In the genomic region with DNA sequence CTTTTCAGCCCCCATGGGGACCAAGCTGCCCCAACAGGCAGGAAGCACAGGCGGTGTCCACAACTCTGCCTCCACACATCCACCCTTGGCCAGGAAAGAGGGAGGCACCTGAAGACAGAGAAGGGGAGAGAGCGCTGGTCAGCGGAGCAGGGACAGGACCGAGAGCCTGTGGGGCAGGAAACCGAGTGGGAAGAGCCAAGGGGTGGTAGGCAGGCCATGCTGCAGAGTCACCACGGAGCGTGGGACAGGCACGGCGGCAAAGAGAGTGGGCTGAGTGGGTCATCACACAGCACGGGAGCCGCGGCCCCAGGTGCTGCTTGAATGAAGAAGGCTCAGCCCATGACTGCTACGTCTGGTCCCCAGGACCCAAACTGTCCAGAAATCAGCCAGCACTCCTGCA, we compare ENCODE assay signal across 18 cellular contexts.
DNase-seq lines count a peak whose midpoint lies in the region; ATAC-seq, FAIRE-seq and TF ChIP-seq lines count a peak whose summit lies in the region.
"Had no signal": no experiment of that assay in that cellular context is flagged by ENCODE, and none has a peak within 500 bp of the region (broad histone marks: within the 10 kb centered on the region; RNA-seq: fewer than 3 reads in every experiment).

No MANE protein-coding gene starts in this region.

- H3K4me3 Mint-ChIP-seq in activated naive CD8-positive, alpha-beta T cell treated with anti-CD3 and anti-CD28 coated beads, Interleukin-2, amount 50 U/mL, for 24 hours: no peak overlapping the region
- H3K4me3 Mint-ChIP-seq: B cell; CD4-positive, CD25-positive, alpha-beta regulatory T cell had no signal

- TF ChIP-seq EP300 in HepG2 (IDR thresholded peaks at IDR 0.05; ENCODE audit: low read depth in 2 of 2, low read length in 2 of 2) (no peak), HepG2 (CRISPR knock-in tag; IDR thresholded peaks at IDR 0.05; ENCODE audit: borderline replicate concordance) (no peak), ovary (IDR thresholded peaks at IDR 0.05) (no peak)

- DNase-seq in HepG2 (ENCODE audit: low spot score): no peak
- DNase-seq in right lobe of liver: no peak
- peak; percentile 5 for DNase-seq in epidermal melanocyte (ENCODE audit: insufficient read length, low spot score)
- no peak for DNase-seq in mesenchymal stem cell
- no peak for DNase-seq in activated naive CD8-positive, alpha-beta T cell treated with anti-CD3 and anti-CD28 coated beads, Interleukin-2, amount 50 U/mL, for 24 hours
- DNase-seq in ovary: no peak
- no peak for DNase-seq in G401 (ENCODE audit: low spot score)
- DNase-seq: C1 segment of cervical spinal cord; Caco-2; CD4-positive, CD25-positive, alpha-beta regulatory T cell; GDM1; GM23248 had no signal

- H3K4me2 ChIP-seq in HepG2 (ENCODE audit: low read depth, low read length) (no peak overlapping the region), mesenchymal stem cell (ENCODE audit: low read length, poor library complexity, severe bottlenecking) (no peak overlapping the region)

- H2AFZ ChIP-seq in HepG2 (ENCODE audit: low read length): no peak overlapping the region
- no peak overlapping the region for H2AFZ ChIP-seq in mesenchymal stem cell (ENCODE audit: low read depth, low read length)
- H2AFZ ChIP-seq: GM23248 had no signal

- in situ Hi-C loops in HepG2 (cut with HindIII; ENCODE audit: extremely low pct_ligation_motif_present, low pct_unique_long_range_greater_than_20kb) (no loop called here), G401 (cut with HindIII; ENCODE audit: low sequenced_read_pairs) (no loop called here)

- no peak overlapping the region for H2BK5ac ChIP-seq in mesenchymal stem cell (ENCODE audit: low read depth, low read length, poor library complexity, severe bottlenecking)

- H3K4me3 ChIP-seq in HepG2 (replicated peaks in 1 of 3; ENCODE audit: insufficient read depth in 1 of 3, low read depth in 2 of 3, low read length in 3 of 3) (no peak overlapping the region), right lobe of liver (no peak overlapping the region), mesenchymal stem cell (ENCODE audit: insufficient read depth in 1 of 2, low read depth in 1 of 2, low read length in 2 of 2) (no peak overlapping the region), ovary (no peak overlapping the region)
- H3K4me3 ChIP-seq: GM23248 had no signal

- H3K36me3 ChIP-seq in HepG2 (replicated peaks in 1 of 2; ENCODE audit: control insufficient read depth in 1 of 2, insufficient read depth in 2 of 2, low read length in 2 of 2) (no peaks in the 10 kb centered on the region; a peak in 1 of 5 replicates), right lobe of liver (no peaks in the 10 kb centered on the region), mesenchymal stem cell (ENCODE audit: control insufficient read depth in 1 of 2, insufficient read depth in 2 of 2, low read depth in 1 of 2, low read length in 2 of 2) (no peaks in the 10 kb centered on the region), ovary (no peaks in the 10 kb centered on the region)

- H3K18ac ChIP-seq in mesenchymal stem cell (ENCODE audit: low read depth in 1 of 2, low read length in 2 of 2): no peak overlapping the region

- no peaks in the 10 kb centered on the region for H3K79me2 ChIP-seq in HepG2 (ENCODE audit: insufficient read depth, low read length)

- no peak for TF ChIP-seq RAD21 in HepG2 (CRISPR knock-in tag; IDR thresholded peaks at IDR 0.05)

- H3K27me3 Mint-ChIP-seq in activated naive CD8-positive, alpha-beta T cell treated with anti-CD3 and anti-CD28 coated beads, Interleukin-2, amount 50 U/mL, for 24 hours: peaks cover 2% of the 10 kb centered on the region

- H3K4me1 ChIP-seq in HepG2 (ENCODE audit: insufficient read depth, low read length): no peaks in the 10 kb centered on the region
- H3K4me1 ChIP-seq in right lobe of liver: no peaks in the 10 kb centered on the region
- H3K4me1 ChIP-seq in mesenchymal stem cell (ENCODE audit: control insufficient read depth, insufficient read depth, low read depth, low read length): no peaks in the 10 kb centered on the region
- no peaks in the 10 kb centered on the region for H3K4me1 ChIP-seq in ovary (ENCODE audit: insufficient read depth)
- H3K4me1 ChIP-seq: Caco-2 had no signal

- no peak overlapping the region for H2AK5ac ChIP-seq in mesenchymal stem cell (ENCODE audit: low read length, severe bottlenecking)

- no peaks in the 10 kb centered on the region for H3K79me1 ChIP-seq in mesenchymal stem cell (replicated peaks; ENCODE audit: low read length, poor library complexity, severe bottlenecking)

- no peaks in the 10 kb centered on the region for H3K4me1 Mint-ChIP-seq in activated naive CD8-positive, alpha-beta T cell treated with anti-CD3 and anti-CD28 coated beads, Interleukin-2, amount 50 U/mL, for 24 hours
- H3K4me1 Mint-ChIP-seq: B cell; CD4-positive, CD25-positive, alpha-beta regulatory T cell had no signal

- CTCF ChIA-PET in HepG2 (lab: Yijun Ruan, JAX; ENCODE audit: low intra/inter-chr PET ratio, low total read pairs): no interaction called here

- H3K27ac Mint-ChIP-seq in activated naive CD8-positive, alpha-beta T cell treated with anti-CD3 and anti-CD28 coated beads, Interleukin-2, amount 50 U/mL, for 24 hours: no peak overlapping the region
- H3K27ac Mint-ChIP-seq: B cell; CD4-positive, CD25-positive, alpha-beta regulatory T cell had no signal

- H4K20me1 ChIP-seq in HepG2 (ENCODE audit: insufficient read depth, low read length): peaks cover 30% of the 10 kb centered on the region

- no peak for TF ChIP-seq POLR2A in HepG2 (IDR thresholded peaks at IDR 0.05; ENCODE audit: insufficient read depth in 1 of 2, low read depth in 2 of 2, low read length in 2 of 2)
- TF ChIP-seq POLR2A in right lobe of liver (IDR thresholded peaks at IDR 0.05): no peak
- no peak for TF ChIP-seq POLR2A in ovary (IDR thresholded peaks at IDR 0.05)

- intact Hi-C loops in HepG2 (cut with micrococcal nuclease; ENCODE audit: unreplicated experiment) (no loop called here), right lobe of liver (cut with DNase I) (no loop called here), ovary (cut with DNase I) (no loop called here)

- no peaks in the 10 kb centered on the region for H3K27me3 ChIP-seq in HepG2 (ENCODE audit: control insufficient read depth in 1 of 2, insufficient read depth in 2 of 2, low read length in 2 of 2)
- H3K27me3 ChIP-seq in right lobe of liver: no peaks in the 10 kb centered on the region
- H3K27me3 ChIP-seq in mesenchymal stem cell (ENCODE audit: control insufficient read depth in 1 of 2, insufficient read depth in 1 of 2, low read length in 2 of 2): peaks cover 0 to 5% of the 10 kb centered on the region in 2 experiments
- no peaks in the 10 kb centered on the region for H3K27me3 ChIP-seq in ovary

- TF ChIP-seq CTCF in HepG2 (CRISPR knock-in tag; IDR thresholded peaks at IDR 0.05): no peak
- no peak for TF ChIP-seq CTCF in right lobe of liver (IDR thresholded peaks at IDR 0.05)
- TF ChIP-seq CTCF in ovary (IDR thresholded peaks at IDR 0.05): no peak

- H3K23ac ChIP-seq in mesenchymal stem cell (ENCODE audit: low read length in 2 of 2): no peak overlapping the region

- H3K27ac ChIP-seq in HepG2 (ENCODE audit: extremely low read length, insufficient read depth, low read length) (no peak overlapping the region), right lobe of liver (no peak overlapping the region), mesenchymal stem cell (ENCODE audit: low read length, poor library complexity, severe bottlenecking) (no peak overlapping the region), ovary (no peak overlapping the region)
- H3K27ac ChIP-seq: GM23248 had no signal

- H3K9me3 Mint-ChIP-seq in activated naive CD8-positive, alpha-beta T cell treated with anti-CD3 and anti-CD28 coated beads, Interleukin-2, amount 50 U/mL, for 24 hours: no peaks in the 10 kb centered on the region

- no peak for FAIRE-seq in HepG2 (lab: Jason Lieb, UNC)
- FAIRE-seq: D721Med, GM12892, GM18507, H54 had no signal

- 94% methylated on average over 12 of the region's 13 CpGs for WGBS in HepG2 (ENCODE audit: low lambda C conversion rate)
- 20% methylated on average over 1 of the region's 13 CpGs for WGBS in right lobe of liver (ENCODE audit: insufficient coverage, low coverage, low lambda C conversion rate, missing lambda C conversion rate)
- WGBS in mesenchymal stem cell: 86% methylated on average over 13 of the region's 13 CpGs
- 85 to 87% (median 86%) methylated on average over 13 of the region's 13 CpGs for WGBS in ovary, 3 donors

- POLR2A ChIA-PET in HepG2 (lab: Yijun Ruan, JAX): no interaction called here

- H3K4ac ChIP-seq in mesenchymal stem cell (ENCODE audit: low read depth in 1 of 2, low read length in 2 of 2): no peak overlapping the region

- H3K9ac ChIP-seq in HepG2 (ENCODE audit: insufficient read depth, low read depth, low read length): no peak overlapping the region
- no peak overlapping the region for H3K9ac ChIP-seq in mesenchymal stem cell (ENCODE audit: low read length)
- H3K9ac ChIP-seq: GM23248 had no signal

- no peaks in the 10 kb centered on the region for H3K9me3 ChIP-seq in HepG2 (ENCODE audit: low read length)
- H3K9me3 ChIP-seq in right lobe of liver: no peaks in the 10 kb centered on the region
- H3K9me3 ChIP-seq in mesenchymal stem cell (ENCODE audit: control insufficient read depth, low read length): peaks cover 11% of the 10 kb centered on the region
- H3K9me3 ChIP-seq in ovary: no peaks in the 10 kb centered on the region
- H3K9me3 ChIP-seq: Caco-2 had no signal

- H3K14ac ChIP-seq in mesenchymal stem cell (ENCODE audit: low read length in 2 of 2): no peak overlapping the region

- no peak overlapping the region for H4K8ac ChIP-seq in mesenchymal stem cell (ENCODE audit: low read length)

- no peak overlapping the region for H2BK15ac ChIP-seq in mesenchymal stem cell (ENCODE audit: low read depth, poor library complexity, severe bottlenecking)

- no peak overlapping the region for H2BK120ac ChIP-seq in mesenchymal stem cell (ENCODE audit: low read depth, low read length)

- peak overlapping the region; percentile 27 for H4K91ac ChIP-seq in mesenchymal stem cell (ENCODE audit: low read length)

- no peak overlapping the region for H2BK12ac ChIP-seq in mesenchymal stem cell (ENCODE audit: low read length in 2 of 2)

- BruUV-seq in HepG2 (replicated peaks; lab: Mats Ljungman, UMichigan): no TSS peak

- ATAC-seq in HepG2 (no peak), right lobe of liver (no peak)
- ATAC-seq in activated naive CD8-positive, alpha-beta T cell treated with anti-CD3 and anti-CD28 coated beads, Interleukin-2, amount 50 U/mL, for 24 hours: no peak
- ATAC-seq: HCT116 had no signal

- no peaks in the 10 kb centered on the region for H3K36me3 Mint-ChIP-seq in activated naive CD8-positive, alpha-beta T cell treated with anti-CD3 and anti-CD28 coated beads, Interleukin-2, amount 50 U/mL, for 24 hours (ENCODE audit: low read depth)
- H3K36me3 Mint-ChIP-seq: CD4-positive, CD25-positive, alpha-beta regulatory T cell had no signal
